24 cellular contexts compared by ENCODE assay signal in genomic region chr3:51716805-51717204, GRCh38. TPM values are rescaled to one million over a fixed set of nuclear protein-coding genes. Genes with fewer than 3 reads are reported as not detected.
DNase-seq lines count a peak whose midpoint lies in the region; ATAC-seq, FAIRE-seq and TF ChIP-seq lines count a peak whose summit lies in the region.
"Had no signal": no experiment of that assay in that cellular context is flagged by ENCODE, and none has a peak within 500 bp of the region (broad histone marks: within the 10 kb centered on the region; RNA-seq: fewer than 3 reads in every experiment).

No MANE protein-coding gene starts in this region.

- 0% methylated on average over 4 of the region's 5 CpGs for WGBS in K562 (ENCODE audit: insufficient coverage, low coverage, missing lambda C conversion rate)

- intact Hi-C loops in K562 (cut with micrococcal nuclease), result loop anchor here (5.0 kb wide), 1 partner anchor 85 kb away; no protein-coding TSS in a partner anchor
- intact Hi-C loops in upper lobe of right lung (cut with DNase I), result no loop called here

- DNase-seq in GM12891 (ENCODE audit: insufficient read length, low spot score) (peak; percentile 9), H54 (ENCODE audit: insufficient read length, low spot score) (peak; percentile 1), K562 (ENCODE audit: extremely low read depth in 1 of 4, low spot score in 3 of 4) (no peak), iPS-NIHi11 (ENCODE audit: low spot score) (peak; percentile 11), upper lobe of right lung (no peak), DMS153 (lab: John Stamatoyannopoulos, UW) (no peak)
- no peak for DNase-seq in activated effector memory CD4-positive, alpha-beta T cell treated with Interleukin-2 at 50 U/mL for 16 hours
- no peak for DNase-seq in activated naive CD4-positive, alpha-beta T cell treated with anti-CD3 and anti-CD28 coated beads, Interleukin-2, amount 50 U/mL, for 16 hours
- DNase-seq: Calu3; GM23248; MM.1S; NCI-H1092 treated with DMSO at 0.1 percent for 48 hours; NCI-H146; NCI-H2029 treated with DMSO at 0.1 percent for 48 hours; NCI-H2171 treated with DMSO at 0.1 percent for 48 hours; NCI-H446; NCI-H748 treated with DMSO at 0.1 percent for 48 hours; NK-92 treated with Interleukin-12 subunit alpha and Interleukin-12 subunit beta, amount 100 ng/mL, for 24 hours had no signal

- no peak overlapping the region for H3K4me3 ChIP-seq in K562
- no peak overlapping the region for H3K4me3 ChIP-seq in upper lobe of right lung
- H3K4me3 ChIP-seq: BLaER1 treated with 17β-estradiol and CSF1 and Interleukin-3, amounts not matched to agents 10 nM and 100 nM; GM23248 had no signal

- no TSS peak for BruUV-seq in K562 (replicated peaks; lab: Mats Ljungman, UMichigan)

- in situ Hi-C loops in K562 (cut with MboI), result no loop called here

- no peaks in the 10 kb centered on the region for H3K36me3 ChIP-seq in K562 (ENCODE audit: control insufficient read depth, insufficient read depth, low read length)
- no peaks in the 10 kb centered on the region for H3K36me3 ChIP-seq in upper lobe of right lung
- H3K36me3 ChIP-seq: BLaER1 treated with 17β-estradiol and CSF1 and Interleukin-3, amounts not matched to agents 10 nM and 100 nM had no signal

- ATAC-seq in K562 (no peak), upper lobe of right lung (no peak)
- ATAC-seq: CD8-positive, alpha-beta T cell; Right ventricle myocardium inferior had no signal

- no peak overlapping the region for H3K4me2 ChIP-seq in K562 (ENCODE audit: insufficient read depth, low read length)
- H3K4me2 ChIP-seq: BLaER1 treated with 17β-estradiol and CSF1 and Interleukin-3, amounts not matched to agents 10 nM and 100 nM had no signal

- no peak for TF ChIP-seq RAD21 in K562 (CRISPR knock-in tag; conservative IDR thresholded peaks at IDR 0.05 in 1 of 2, IDR thresholded peaks at IDR 0.05 in 1 of 2)

- CTCF ChIA-PET in K562 (lab: Yijun Ruan, JAX; ENCODE audit: low intra/inter-chr PET ratio), result no interaction called here

- no peak overlapping the region for H3K27ac ChIP-seq in K562 (ENCODE audit: extremely low read depth, low read depth, low read length)
- no peak overlapping the region for H3K27ac ChIP-seq in upper lobe of right lung
- H3K27ac ChIP-seq: BLaER1 treated with 17β-estradiol and CSF1 and Interleukin-3, amounts not matched to agents 10 nM and 100 nM; GM23248 had no signal

- peaks cover 0 to 54% of the 10 kb centered on the region in 2 experiments; a peak in 4 of 5 replicates for H3K27me3 ChIP-seq in K562 (ENCODE audit: control insufficient read depth in 2 of 2, insufficient read depth in 2 of 2, low read length in 2 of 2)
- no peaks in the 10 kb centered on the region for H3K27me3 ChIP-seq in upper lobe of right lung
- H3K27me3 ChIP-seq: BLaER1 treated with 17β-estradiol and CSF1 and Interleukin-3, amounts not matched to agents 10 nM and 100 nM had no signal

- H3K4me1 ChIP-seq in K562 (replicated peaks in 1 of 2; ENCODE audit: control insufficient read depth in 2 of 2, insufficient read depth in 2 of 2, low read length in 2 of 2) (no peaks in the 10 kb centered on the region; a peak in 1 of 5 replicates), upper lobe of right lung (no peaks in the 10 kb centered on the region)

- no peaks in the 10 kb centered on the region for H3K9me3 ChIP-seq in K562 (replicated peaks; ENCODE audit: control insufficient read depth, insufficient read depth, low read depth, low read length)
- H3K9me3 ChIP-seq in upper lobe of right lung, result no peaks in the 10 kb centered on the region
- H3K9me3 ChIP-seq: BLaER1 treated with 17β-estradiol and CSF1 and Interleukin-3, amounts not matched to agents 10 nM and 100 nM had no signal

- FAIRE-seq in GM12891 (lab: Jason Lieb, UNC), result no peak
- no peak for FAIRE-seq in H54 (lab: Jason Lieb, UNC)
- FAIRE-seq in K562 (lab: Jason Lieb, UNC), result no peak
- FAIRE-seq: GM19239, RCC 7860 had no signal

- TF ChIP-seq CTCF in K562 (IDR thresholded peaks at IDR 0.05 in 2 of 3, conservative IDR thresholded peaks at IDR 0.05 in 1 of 3; ENCODE audit: insufficient read depth in 2 of 3, low read depth in 1 of 3, low read length in 3 of 3) (no peak), upper lobe of right lung (IDR thresholded peaks at IDR 0.05) (no peak)

- no peaks in the 10 kb centered on the region for H3K79me2 ChIP-seq in K562 (ENCODE audit: control insufficient read depth, insufficient read depth, low read length)

- POLR2A ChIA-PET in K562 (lab: Yijun Ruan, JAX), result interaction anchor here (1.2 kb wide), 1 partner anchor 16 kb away, joined by 4 read pairs; no protein-coding TSS in a partner anchor

- no peak overlapping the region for H2AFZ ChIP-seq in K562 (ENCODE audit: low read depth, low read length)
- H2AFZ ChIP-seq: GM23248 had no signal

- no peak for TF ChIP-seq EP300 in K562 (IDR thresholded peaks at IDR 0.05; ENCODE audit: low read length)

- H3K9me1 ChIP-seq in K562 (ENCODE audit: control insufficient read depth, insufficient read depth, low read length), result no peaks in the 10 kb centered on the region

- no peak for TF ChIP-seq POLR2A in GM12891 (IDR thresholded peaks at IDR 0.05; ENCODE audit: low read depth, low read length)
- TF ChIP-seq POLR2A in H54 (IDR thresholded peaks at IDR 0.05; ENCODE audit: low read depth, low read length), result no peak
- no peak for TF ChIP-seq POLR2A in K562 (conservative IDR thresholded peaks at IDR 0.05)

- no peaks in the 10 kb centered on the region for H4K20me1 ChIP-seq in K562 (replicated peaks; ENCODE audit: control insufficient read depth, insufficient read depth, low read length)
- H4K20me1 ChIP-seq: BLaER1 treated with 17β-estradiol and CSF1 and Interleukin-3, amounts not matched to agents 10 nM and 100 nM had no signal

- no peak overlapping the region for H3K9ac ChIP-seq in K562 (ENCODE audit: insufficient read depth in 1 of 2, low read depth in 2 of 2, low read length in 2 of 2)
- H3K9ac ChIP-seq: BLaER1 treated with 17β-estradiol and CSF1 and Interleukin-3, amounts not matched to agents 10 nM and 100 nM; GM23248 had no signal

TF ChIP-seq in GM12891, 5 proteins besides CTCF, POLR2A, EP300 and RAD21:
- TF ChIP-seq POU2F2 (IDR thresholded peaks at IDR 0.05; ENCODE audit: low read depth, low read length) (peak; percentile 59; the same call in 1 of the 2 replicates), TAF1 (IDR thresholded peaks at IDR 0.05; ENCODE audit: low read depth, low read length) (no peak)

TF ChIP-seq in K562, 482 proteins besides CTCF, POLR2A, EP300 and RAD21:
- TF ChIP-seq PKNOX1 (IDR thresholded peaks at IDR 0.05), result peak; percentile 58; the same call in 1 of the 2 replicates
- TF ChIP-seq ZFP1 (CRISPR knock-in tag; IDR thresholded peaks at IDR 0.05), result no peak
TF ChIP-seq in K562: peak in this region for 1.

RNA-seq across cellular contexts. Expression of gene GRM2, which starts 9.9 kb away (rescaled TPM):
- polyA plus RNA-seq in GM12891 (2012; ENCODE audit: low read depth, missing spikeins), result 0.06 TPM
- 0.14 TPM in 1 of 2 replicates, not detected in the other for total RNA-seq in K562 (2011; cell fraction: chromatin; rRNA removed; ENCODE audit: low replicate concordance)
- 0.33 TPM in 1 of 2 replicates, not detected in the other for total RNA-seq in K562 (2011; cell fraction: nucleolus; rRNA removed)
- 0.07 and 0.15 TPM in 2 replicates for total RNA-seq in K562 (2011; cell fraction: nucleoplasm; rRNA removed)
- total RNA-seq in K562 (2014; rRNA removed) (not detected in 2 replicates), K562 (2014; rRNA removed; fragmentation: Illumina TruSeq; extraction: Trizol) (not detected in 2 replicates), K562 (2015; rRNA removed; fragmentation: Illumina TruSeq; extraction: Trizol) (not detected in 2 replicates), K562 (2021) (not detected in 2 replicates), upper lobe of right lung (0.49 TPM)
- polyA plus RNA-seq in K562 (2011; rRNA removed) (not detected in 2 replicates), K562 (2014; fragmentation: Illumina TruSeq; extraction: Trizol) (not detected in 2 replicates), K562 (2014; fragmentation: Nextera tagmentation; extraction: Ambion mirVana) (not detected), K562 (2014; rRNA removed) (not detected in 2 replicates)
- polyA plus RNA-seq in K562 (2011; cell fraction: cytosol; rRNA removed), result not detected in 2 replicates
- not detected in 2 replicates for polyA plus RNA-seq in K562 (2011; cell fraction: nucleus; rRNA removed)
- polyA plus RNA-seq in K562 (2012), result not detected in 2 replicates
- polyA minus RNA-seq in K562 (2011; rRNA and poly(A)+ RNA removed), result not detected in 2 replicates
- polyA minus RNA-seq in K562 (2011; cell fraction: cytosol; rRNA and poly(A)+ RNA removed), result not detected in 2 replicates
- polyA minus RNA-seq in K562 (2011; cell fraction: nucleus; rRNA and poly(A)+ RNA removed), result 0.13 TPM in 1 of 2 replicates, not detected in the other
- total RNA-seq: LHCN-M2 had no signal
- polyA plus RNA-seq: GM23248 had no signal

RNA-seq across cellular contexts. Expression of gene TEX264, which starts 45.8 kb away (rescaled TPM):
- 30.0 TPM for polyA plus RNA-seq in GM12891 (2012; ENCODE audit: low read depth, missing spikeins)
- 12.5 and 39.2 TPM in 2 replicates for total RNA-seq in K562 (2011; cell fraction: chromatin; rRNA removed; ENCODE audit: low replicate concordance)
- 61.0 and 67.0 TPM in 2 replicates for total RNA-seq in K562 (2011; cell fraction: nucleolus; rRNA removed)
- total RNA-seq in K562 (2011; cell fraction: nucleoplasm; rRNA removed), result 35.3 and 41.1 TPM in 2 replicates
- 31.0 and 42.5 TPM in 2 replicates for total RNA-seq in K562 (2014; rRNA removed)
- total RNA-seq in K562 (2014; rRNA removed; fragmentation: Illumina TruSeq; extraction: Trizol), result 19.8 and 25.4 TPM in 2 replicates
- 31.3 and 34.7 TPM in 2 replicates for total RNA-seq in K562 (2015; rRNA removed; fragmentation: Illumina TruSeq; extraction: Trizol)
- 29.5 and 32.1 TPM in 2 replicates for total RNA-seq in K562 (2021)
- polyA plus RNA-seq in K562 (2011; rRNA removed), result 31.3 and 35.8 TPM in 2 replicates
- 83.8 and 104 TPM in 2 replicates for polyA plus RNA-seq in K562 (2011; cell fraction: cytosol; rRNA removed)
- polyA plus RNA-seq in K562 (2011; cell fraction: nucleus; rRNA removed), result 35.5 and 49.7 TPM in 2 replicates
- 26.9 and 37.0 TPM in 2 replicates for polyA plus RNA-seq in K562 (2012)
- 44.4 and 47.0 TPM in 2 replicates for polyA plus RNA-seq in K562 (2014; fragmentation: Illumina TruSeq; extraction: Trizol)
- polyA plus RNA-seq in K562 (2014; fragmentation: Nextera tagmentation; extraction: Ambion mirVana), result 10 to 100 TPM in 1 of 2 experiments, 1 to 10 TPM in 1; 4.1 to 20.2 TPM
- 30.1 and 34.9 TPM in 2 replicates for polyA plus RNA-seq in K562 (2014; rRNA removed)
- 35.9 and 38.8 TPM in 2 replicates for polyA minus RNA-seq in K562 (2011; rRNA and poly(A)+ RNA removed)
- polyA minus RNA-seq in K562 (2011; cell fraction: cytosol; rRNA and poly(A)+ RNA removed), result 16.5 and 17.7 TPM in 2 replicates
- polyA minus RNA-seq in K562 (2011; cell fraction: nucleus; rRNA and poly(A)+ RNA removed), result 12.3 and 17.1 TPM in 2 replicates
- total RNA-seq in upper lobe of right lung, result 51.0 TPM

Comparison
In these comparisons a context has a peak if more than half of its experiments do, and no peak if none do; other contexts are left out.
1. DNase-seq: peak in GM12891 (single experiment), H54 (single experiment) and iPS-NIHi11 (single experiment); none in K562 (0 of 4), upper lobe of right lung (single experiment), activated effector memory CD4-positive, alpha-beta T cell treated with Interleukin-2 at 50 U/mL for 16 hours (single experiment), activated naive CD4-positive, alpha-beta T cell treated with anti-CD3 and anti-CD28 coated beads, Interleukin-2, amount 50 U/mL, for 16 hours (single experiment) and DMS153 (single experiment).